10 cellular contexts compared by ENCODE assay signal in the genomic region with DNA sequence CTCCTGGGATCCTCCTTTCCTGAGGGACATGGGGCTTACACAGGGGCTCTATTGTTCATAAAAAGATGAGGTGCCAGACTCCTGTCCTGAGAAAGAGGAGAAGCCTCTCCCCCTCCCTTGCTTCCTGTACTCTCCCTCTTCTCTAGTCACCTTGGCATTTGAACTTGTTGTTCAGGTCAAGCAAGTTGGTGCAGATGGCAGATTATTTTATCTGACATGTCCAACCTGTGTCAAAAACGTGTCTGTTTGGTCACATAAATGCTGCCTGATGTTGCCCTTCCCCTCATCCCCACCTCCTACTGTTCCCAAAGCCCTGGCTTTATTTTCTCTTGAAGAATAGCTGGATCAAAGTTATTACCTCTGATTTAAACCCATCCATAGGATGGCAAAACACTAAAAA.
DNase-seq lines count a peak whose midpoint lies in the region; ATAC-seq and TF ChIP-seq lines count a peak whose summit lies in the region.
"Had no signal": no experiment of that assay in that cellular context is flagged by ENCODE, and none has a peak within 500 bp of the region (broad histone marks: within the 10 kb centered on the region; RNA-seq: fewer than 3 reads in every experiment).

No MANE protein-coding gene starts in this region.

- TF ChIP-seq EP300 in esophagus muscularis mucosa (IDR thresholded peaks at IDR 0.05): no peak

- ATAC-seq in psoas muscle: no peak

- POLR2A ChIA-PET in PC-9 (lab: Charles Lee; ENCODE audit: unreplicated experiment): interaction anchor here (0.5 kb wide), 1 partner anchor 151 kb away, joined by 3 read pairs; no protein-coding TSS in a partner anchor

- intact Hi-C loops in PC-9 (cut with micrococcal nuclease; ENCODE audit: unreplicated experiment) (loop anchor here (2.0 to 5.0 kb wide), 4 partner anchors 48 to 258 kb away; no protein-coding TSS in a partner anchor), esophagus muscularis mucosa (cut with DNase I) (no loop called here), psoas muscle (cut with DNase I) (no loop called here)

- no TSS peak for BruUV-seq in PC-9 (replicated peaks; lab: Mats Ljungman, UMichigan)

- H2AFZ ChIP-seq in PC-9: peak overlapping the region; percentile 61; the same call in 1 of the 2 replicates

- H3K27me3 ChIP-seq in PC-9 (ENCODE audit: insufficient read depth, low read depth): no peaks in the 10 kb centered on the region
- no peaks in the 10 kb centered on the region for H3K27me3 ChIP-seq in esophagus muscularis mucosa
- H3K27me3 ChIP-seq in psoas muscle (ENCODE audit: insufficient read depth in 3 of 3, low read length in 2 of 3): no peaks in the 10 kb centered on the region

- CTCF ChIA-PET in PC-9 (lab: Charles Lee): no interaction called here

- TF ChIP-seq CTCF in AG10803 (conservative IDR thresholded peaks at IDR 0.05; ENCODE audit: low read length) (no peak), PC-9 (conservative IDR thresholded peaks at IDR 0.05) (no peak), esophagus muscularis mucosa (IDR thresholded peaks at IDR 0.05) (no peak), psoas muscle (IDR thresholded peaks at IDR 0.05) (no peak)

- DNase-seq in AG10803 (ENCODE audit: low read depth): peak; percentile 21
- DNase-seq in PC-9: peak; percentile 42 to 70
- no peak for DNase-seq in esophagus muscularis mucosa (ENCODE audit: extremely low spot score)
- no peak for DNase-seq in psoas muscle
- no peak for DNase-seq in NCI-H2081 treated with DMSO at 0.1 percent for 48 hours (lab: John Stamatoyannopoulos, UW)
- DNase-seq in mucosa of gallbladder (ENCODE audit: low spot score): no peak
- no peak for DNase-seq in activated CD4-positive, alpha-beta T cell treated with anti-CD3 and anti-CD28 coated beads for 4 hours
- DNase-seq in germinal center (ENCODE audit: low spot score): no peak
- DNase-seq: activated CD4-positive, alpha-beta T cell treated with anti-CD3 and anti-CD28 coated beads, Interleukin-2, amount 10 ng/mL, durations not matched to agents 7 days and 5 days; NCI-H2107 had no signal

- peak overlapping the region; percentile 72 for H3K4me2 ChIP-seq in PC-9

- no peaks in the 10 kb centered on the region for H3K9me2 ChIP-seq in PC-9 (ENCODE audit: insufficient read depth)

- peaks cover 33% of the 10 kb centered on the region for H3F3A ChIP-seq in PC-9 (ENCODE audit: insufficient read depth, low read depth)

- H3K4me3 ChIP-seq in AG10803 (ENCODE audit: low read length) (no peak overlapping the region), PC-9 (no peak overlapping the region), esophagus muscularis mucosa (no peak overlapping the region), psoas muscle (no peak overlapping the region)

- H3K36me3 ChIP-seq in PC-9 (ENCODE audit: low read depth) (no peaks in the 10 kb centered on the region), esophagus muscularis mucosa (no peaks in the 10 kb centered on the region), psoas muscle (ENCODE audit: insufficient read depth in 1 of 2, low read depth in 1 of 2) (no peaks in the 10 kb centered on the region)

- WGBS in esophagus muscularis mucosa: 50% methylated on average over 1 of the region's 1 CpG
- WGBS in psoas muscle, 3 donors: 17 to 47% (median 27%) methylated on average over 1 of the region's 1 CpG

- H3K79me2 ChIP-seq in PC-9 (ENCODE audit: low read depth): no peaks in the 10 kb centered on the region

- H4K20me1 ChIP-seq in PC-9 (ENCODE audit: insufficient read depth): no peaks in the 10 kb centered on the region

- peak overlapping the region; percentile 95 for H3K27ac ChIP-seq in PC-9
- H3K27ac ChIP-seq in esophagus muscularis mucosa (replicated peaks in 1 of 4): peak overlapping the region; percentile 70 to 80 (median 78)
- peak overlapping the region; percentile 60 for H3K27ac ChIP-seq in psoas muscle

- TF ChIP-seq POLR2A in esophagus muscularis mucosa (IDR thresholded peaks at IDR 0.05; ENCODE audit: low read depth): no peak

- H3K9me3 ChIP-seq in PC-9 (ENCODE audit: insufficient read depth, low read depth) (no peaks in the 10 kb centered on the region; the same call in 1 of the 2 replicates), esophagus muscularis mucosa (no peaks in the 10 kb centered on the region), psoas muscle (no peaks in the 10 kb centered on the region)

- H3K4me1 ChIP-seq in PC-9 (replicated peaks; ENCODE audit: insufficient read depth) (peaks cover 62% of the 10 kb centered on the region), esophagus muscularis mucosa (peaks cover 32 to 56% (median 50%) of the 10 kb centered on the region in 4 donors), psoas muscle (peaks cover 24% of the 10 kb centered on the region)

Comparison
In these comparisons a context has a peak if more than half of its experiments do, and no peak if none do; other contexts are left out.
1. DNase-seq: peak in AG10803 (single experiment) and PC-9 (2 of 2); none in esophagus muscularis mucosa (single experiment), psoas muscle (0 of 2), NCI-H2081 treated with DMSO at 0.1 percent for 48 hours (single experiment), mucosa of gallbladder (single experiment), activated CD4-positive, alpha-beta T cell treated with anti-CD3 and anti-CD28 coated beads for 4 hours (0 of 2) and germinal center (single experiment).
2. Peak in every context shown above with its lines, with median percentiles within 50 percentile points of each other: H3K27ac ChIP-seq.